In genomic region chr11:19242184-19242932, GRCh38 we compare ENCODE assay signal across 8 cellular contexts. TPM values are rescaled to one million over a fixed set of nuclear protein-coding genes. Genes with fewer than 3 reads are reported as not detected.
DNase-seq lines count a peak whose midpoint lies in the region; ATAC-seq and TF ChIP-seq lines count a peak whose summit lies in the region.

No MANE protein-coding gene starts in this region.

- TF ChIP-seq CTCF in kidney epithelial cell (IDR thresholded peaks at IDR 0.05; ENCODE audit: insufficient read depth, low read length, poor library complexity, severe bottlenecking) (no peak), type B pancreatic cell (conservative IDR thresholded peaks at IDR 0.05) (no peak)

- H3K4me3 ChIP-seq in kidney epithelial cell (ENCODE audit: low read depth, low read length): peak overlapping the region; percentile 82

- H3K27me3 Mint-ChIP-seq in activated naive CD4-positive, alpha-beta T cell treated with anti-CD3 and anti-CD28 coated beads for 36 hours (ENCODE audit: low read depth): peaks cover 52% of the 10 kb centered on the region
- H3K27me3 Mint-ChIP-seq in activated naive CD8-positive, alpha-beta T cell treated with anti-CD3 and anti-CD28 coated beads, Interleukin-2, amount 10 ng/mL, durations not matched to agents 7 days and 5 days: peaks cover 40% of the 10 kb centered on the region
- peaks cover 28% of the 10 kb centered on the region for H3K27me3 Mint-ChIP-seq in type B pancreatic cell

- peak; percentile 14 for DNase-seq in activated naive CD4-positive, alpha-beta T cell treated with anti-CD3 and anti-CD28 coated beads for 36 hours
- DNase-seq in activated naive CD4-positive, alpha-beta T cell treated with Interleukin-2 at 50 U/mL for 16 hours: no peak
- no peak for DNase-seq in activated naive CD8-positive, alpha-beta T cell treated with anti-CD3 and anti-CD28 coated beads, Interleukin-2, amount 10 ng/mL, durations not matched to agents 7 days and 5 days
- DNase-seq in kidney epithelial cell (ENCODE audit: low read depth): no peak
- no peak for DNase-seq in type B pancreatic cell (ENCODE audit: extremely low spot score, unreplicated experiment)
- DNase-seq in DMS 273 (lab: John Stamatoyannopoulos, UW; ENCODE audit: unreplicated experiment): no peak
- DNase-seq in NCI-H446 treated with DMSO at 0.1 percent for 48 hours (lab: John Stamatoyannopoulos, UW): no peak

- H3K9me3 Mint-ChIP-seq in activated naive CD4-positive, alpha-beta T cell treated with anti-CD3 and anti-CD28 coated beads for 36 hours: no peaks in the 10 kb centered on the region
- H3K9me3 Mint-ChIP-seq in activated naive CD8-positive, alpha-beta T cell treated with anti-CD3 and anti-CD28 coated beads, Interleukin-2, amount 10 ng/mL, durations not matched to agents 7 days and 5 days: no peaks in the 10 kb centered on the region
- no peaks in the 10 kb centered on the region for H3K9me3 Mint-ChIP-seq in type B pancreatic cell

- CTCF ChIA-PET in activated naive CD4-positive, alpha-beta T cell treated with anti-CD3 and anti-CD28 coated beads for 36 hours (lab: Charles Lee): interaction anchor here (0.9 kb wide), 1 partner anchor 308 kb away, joined by 3 read pairs; no protein-coding TSS in a partner anchor

- H3K36me3 ChIP-seq in kidney epithelial cell (ENCODE audit: control insufficient read depth, insufficient read depth, low read length): no peaks in the 10 kb centered on the region

- peaks cover 8% of the 10 kb centered on the region for H3K36me3 Mint-ChIP-seq in activated naive CD4-positive, alpha-beta T cell treated with anti-CD3 and anti-CD28 coated beads for 36 hours (ENCODE audit: low read depth)
- peaks cover 19% of the 10 kb centered on the region for H3K36me3 Mint-ChIP-seq in activated naive CD8-positive, alpha-beta T cell treated with anti-CD3 and anti-CD28 coated beads, Interleukin-2, amount 10 ng/mL, durations not matched to agents 7 days and 5 days
- H3K36me3 Mint-ChIP-seq in type B pancreatic cell: no peaks in the 10 kb centered on the region

- intact Hi-C loops in activated naive CD4-positive, alpha-beta T cell treated with anti-CD3 and anti-CD28 coated beads for 36 hours (cut with micrococcal nuclease): loop anchor here (5.0 to 10.0 kb wide), 4 partner anchors 845 to 1230 kb away; partner anchors contain the start of genes SAAL1 and SERGEF

- ATAC-seq in activated naive CD8-positive, alpha-beta T cell treated with anti-CD3 and anti-CD28 coated beads, Interleukin-2, amount 10 ng/mL, durations not matched to agents 7 days and 5 days (ENCODE audit: low read depth): no peak
- ATAC-seq in GM19035 (IDR thresholded peaks at IDR 0.05; ENCODE audit: unreplicated experiment): no peak

- H3K4me3 Mint-ChIP-seq in activated naive CD4-positive, alpha-beta T cell treated with anti-CD3 and anti-CD28 coated beads for 36 hours: peak overlapping the region; percentile 93
- peak overlapping the region; percentile 89 for H3K4me3 Mint-ChIP-seq in activated naive CD8-positive, alpha-beta T cell treated with anti-CD3 and anti-CD28 coated beads, Interleukin-2, amount 10 ng/mL, durations not matched to agents 7 days and 5 days
- peak overlapping the region; percentile 97 for H3K4me3 Mint-ChIP-seq in type B pancreatic cell

- peak overlapping the region; percentile 70 for H3K27ac Mint-ChIP-seq in activated naive CD4-positive, alpha-beta T cell treated with anti-CD3 and anti-CD28 coated beads for 36 hours
- H3K27ac Mint-ChIP-seq in activated naive CD8-positive, alpha-beta T cell treated with anti-CD3 and anti-CD28 coated beads, Interleukin-2, amount 10 ng/mL, durations not matched to agents 7 days and 5 days: peak overlapping the region; percentile 79
- peak overlapping the region; percentile 82 for H3K27ac Mint-ChIP-seq in type B pancreatic cell

- H3K27me3 ChIP-seq in kidney epithelial cell (ENCODE audit: control insufficient read depth, insufficient read depth, low read length): peaks cover 20% of the 10 kb centered on the region

- POLR2A ChIA-PET in activated naive CD8-positive, alpha-beta T cell treated with anti-CD3 and anti-CD28 coated beads, Interleukin-2, amount 10 ng/mL, durations not matched to agents 7 days and 5 days (lab: Charles Lee): interaction anchor here (0.6 kb wide), 1 partner anchor 9 kb away, joined by 3 read pairs; no protein-coding TSS in a partner anchor

- peaks cover 15% of the 10 kb centered on the region for H3K4me1 Mint-ChIP-seq in activated naive CD4-positive, alpha-beta T cell treated with anti-CD3 and anti-CD28 coated beads for 36 hours (ENCODE audit: low read depth)
- peaks cover 27% of the 10 kb centered on the region for H3K4me1 Mint-ChIP-seq in activated naive CD8-positive, alpha-beta T cell treated with anti-CD3 and anti-CD28 coated beads, Interleukin-2, amount 10 ng/mL, durations not matched to agents 7 days and 5 days
- peaks cover 14% of the 10 kb centered on the region for H3K4me1 Mint-ChIP-seq in type B pancreatic cell (ENCODE audit: unreplicated experiment)

RNA-seq across cellular contexts. Expression of gene E2F8, which starts 1.6 kb away (rescaled TPM):
- total RNA-seq in activated naive CD4-positive, alpha-beta T cell treated with anti-CD3 and anti-CD28 coated beads for 36 hours: 10 to 100 TPM; 19.5 to 21.2 TPM
- 10 to 100 TPM; 26.9 to 27.0 TPM for total RNA-seq in activated naive CD8-positive, alpha-beta T cell treated with anti-CD3 and anti-CD28 coated beads, Interleukin-2, amount 10 ng/mL, durations not matched to agents 7 days and 5 days
- 0.04 and 0.14 TPM in 2 replicates for total RNA-seq in kidney epithelial cell
- total RNA-seq in type B pancreatic cell (ENCODE audit: low replicate concordance): 4.3 and 12.2 TPM in 2 replicates

RNA-seq across cellular contexts. Expression of gene CSRP3, which starts 40.6 kb away (rescaled TPM):
- total RNA-seq in activated naive CD4-positive, alpha-beta T cell treated with anti-CD3 and anti-CD28 coated beads for 36 hours: not detected
- total RNA-seq in activated naive CD8-positive, alpha-beta T cell treated with anti-CD3 and anti-CD28 coated beads, Interleukin-2, amount 10 ng/mL, durations not matched to agents 7 days and 5 days: not detected
- not detected in 2 replicates for total RNA-seq in kidney epithelial cell
- not detected in 2 replicates for total RNA-seq in type B pancreatic cell (ENCODE audit: low replicate concordance)
